Comparison of ENCODE assay signal across 1 cellular context in the genomic region with DNA sequence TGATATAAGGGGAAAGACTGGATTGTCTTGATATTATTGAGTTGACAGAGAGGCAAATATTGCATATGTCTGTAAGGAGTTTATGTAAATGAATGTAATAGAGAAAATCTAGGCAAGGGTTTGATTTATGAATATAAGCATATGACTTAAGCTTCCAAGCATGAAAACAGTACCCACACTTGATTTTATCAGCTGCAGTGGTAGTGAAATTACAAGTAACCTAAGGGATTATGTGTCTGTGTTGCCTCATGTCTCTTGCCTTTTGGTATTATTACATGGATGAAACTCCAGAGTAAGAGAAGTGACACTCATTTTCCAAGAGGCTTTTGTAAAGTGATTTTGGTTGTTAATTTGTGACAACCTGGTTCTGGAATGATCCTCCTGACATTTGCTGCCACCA.
TF ChIP-seq lines count a peak whose summit lies in the region.

No MANE protein-coding gene starts in this region.

TF ChIP-seq in HCT116, 20 proteins besides CTCF, POLR2A, EP300 and RAD21 (continued from another document):
- TF ChIP-seq, protein P1, sequence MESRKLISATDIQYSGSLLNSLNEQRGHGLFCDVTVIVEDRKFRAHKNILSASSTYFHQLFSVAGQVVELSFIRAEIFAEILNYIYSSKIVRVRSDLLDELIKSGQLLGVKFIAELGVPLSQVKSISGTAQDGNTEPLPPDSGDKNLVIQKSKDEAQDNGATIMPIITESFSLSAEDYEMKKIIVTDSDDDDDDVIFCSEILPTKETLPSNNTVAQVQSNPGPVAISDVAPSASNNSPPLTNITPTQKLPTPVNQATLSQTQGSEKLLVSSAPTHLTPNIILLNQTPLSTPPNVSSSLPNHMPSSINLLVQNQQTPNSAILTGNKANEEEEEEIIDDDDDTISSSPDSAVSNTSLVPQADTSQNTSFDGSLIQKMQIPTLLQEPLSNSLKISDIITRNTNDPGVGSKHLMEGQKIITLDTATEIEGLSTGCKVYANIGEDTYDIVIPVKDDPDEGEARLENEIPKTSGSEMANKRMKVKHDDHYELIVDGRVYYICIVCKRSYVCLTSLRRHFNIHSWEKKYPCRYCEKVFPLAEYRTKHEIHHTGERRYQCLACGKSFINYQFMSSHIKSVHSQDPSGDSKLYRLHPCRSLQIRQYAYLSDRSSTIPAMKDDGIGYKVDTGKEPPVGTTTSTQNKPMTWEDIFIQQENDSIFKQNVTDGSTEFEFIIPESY (IDR thresholded peaks at IDR 0.05; ENCODE audit: extremely low read depth, insufficient replicate concordance, low read length), result no peak
- TF ChIP-seq EZH2phosphoT487 (IDR thresholded peaks at IDR 0.05; ENCODE audit: borderline replicate concordance) (no peak), ZNF274 (IDR thresholded peaks at IDR 0.05; ENCODE audit: low read depth, low read length) (no peak)
